ENCODE assay signal across 29 cellular contexts in genomic region chr15:52301265-52301847, GRCh38. TPM values are rescaled to one million over a fixed set of nuclear protein-coding genes. Genes with fewer than 3 reads are reported as not detected.
"Had no signal": no experiment of that assay in that cellular context is flagged by ENCODE, and none has a peak within 500 bp of the region (broad histone marks: within the 10 kb centered on the region; RNA-seq: fewer than 3 reads in every experiment).

No MANE protein-coding gene starts in this region.

- H3K4me3 Mint-ChIP-seq: dendritic cell treated with granulocyte-macrophage colony-stimulating factor and Interleukin-4, amounts not matched to agents 40 ng/mL and 50 ng/mL, for 4 days; effector memory CD8-positive, alpha-beta T cell; endodermal cell had no signal

- H3K9me3 ChIP-seq: colonic mucosa, esophagus muscularis mucosa, esophagus squamous epithelium, gastrocnemius medialis, gastroesophageal sphincter, heart left ventricle, heart right ventricle had no signal

- H3K4me1 ChIP-seq: colonic mucosa, esophagus squamous epithelium, gastrocnemius medialis, gastroesophageal sphincter had no signal

- H3K9me3 Mint-ChIP-seq: dendritic cell treated with granulocyte-macrophage colony-stimulating factor and Interleukin-4, amounts not matched to agents 40 ng/mL and 50 ng/mL, for 4 days; effector memory CD8-positive, alpha-beta T cell had no signal

- DNase-seq: colonic mucosa; cortex of kidney; dermis blood vessel endothelial cell; dorsolateral prefrontal cortex; effector CD4-positive, alpha-beta T cell; effector CD8-positive, alpha-beta T cell; effector memory CD4-positive, alpha-beta T cell; effector memory CD8-positive, alpha-beta T cell; endodermal cell; erythroblast; esophagus squamous epithelium; foreskin fibroblast; foreskin keratinocyte; foreskin melanocyte; gastrocnemius medialis; glutamatergic neuron; head of caudate nucleus; heart left ventricle; heart right ventricle had no signal

- H3K4me3 ChIP-seq: colonic mucosa, coronary artery, dorsolateral prefrontal cortex, esophagus muscularis mucosa, esophagus squamous epithelium, gastrocnemius medialis, gastroesophageal sphincter, heart left ventricle, heart right ventricle had no signal

- H3K27ac Mint-ChIP-seq: dendritic cell treated with granulocyte-macrophage colony-stimulating factor and Interleukin-4, amounts not matched to agents 40 ng/mL and 50 ng/mL, for 4 days; endodermal cell had no signal

- H3K27ac ChIP-seq: colonic mucosa, coronary artery, dorsolateral prefrontal cortex, epithelial cell of prostate, esophagus muscularis mucosa, esophagus squamous epithelium, foreskin keratinocyte, gastrocnemius medialis, gastroesophageal sphincter, heart left ventricle, heart right ventricle had no signal

- H3K27me3 ChIP-seq: colonic mucosa, dorsolateral prefrontal cortex, esophagus muscularis mucosa, gastrocnemius medialis, gastroesophageal sphincter had no signal

- ATAC-seq: effector memory CD8-positive, alpha-beta T cell; esophagus mucosa; foreskin keratinocyte; gastrocnemius medialis; gastroesophageal sphincter; heart left ventricle; heart right ventricle had no signal

- H3K36me3 ChIP-seq: colonic mucosa, esophagus muscularis mucosa, esophagus squamous epithelium, gastrocnemius medialis, gastroesophageal sphincter, heart left ventricle, heart right ventricle had no signal

- FAIRE-seq: endometrium, endothelial cell of umbilical vein, frontal cortex had no signal

RNA-seq across cellular contexts. Expression of gene MYO5C, which starts 5.8 kb away (rescaled TPM):
- total RNA-seq: fibroblast of villous mesenchyme had no signal
